ENCODE assay signal across 21 cellular contexts in the genomic region with DNA sequence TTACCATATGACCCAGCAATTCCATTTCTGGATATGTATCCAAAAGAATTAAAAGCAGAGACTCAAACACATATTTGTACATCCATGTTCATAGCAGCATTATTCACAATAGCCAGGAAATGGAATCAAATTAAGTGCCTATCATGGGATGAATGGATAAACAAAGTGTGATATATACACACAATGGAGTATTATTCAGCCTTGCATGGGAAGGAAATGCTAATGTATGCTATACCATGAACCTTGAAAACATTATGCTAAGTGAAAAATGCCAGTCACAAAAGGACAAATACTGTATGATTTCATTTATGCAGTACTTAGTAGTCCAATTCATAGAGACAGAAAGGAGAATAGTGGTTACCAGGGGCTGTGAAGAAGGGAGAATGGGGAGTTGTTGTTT.
"Had no signal": no experiment of that assay in that cellular context is flagged by ENCODE, and none has a peak within 500 bp of the region (broad histone marks: within the 10 kb centered on the region; RNA-seq: fewer than 3 reads in every experiment).

No MANE protein-coding gene starts in this region.

- ATAC-seq: naive thymus-derived CD8-positive, alpha-beta T cell; right lobe of liver; stimulated activated memory B cell treated with anti-CD40 and anti-IgM and Interleukin-4, amounts not matched to agents 10 μg/mL and 1 μg/mL and 100 μg/mL, for 72 hours; stimulated activated naive CD8-positive, alpha-beta T cell treated with anti-CD3 and anti-CD28 coated beads, Interleukin-15, amount 100 ng/mL, for 72 hours had no signal

- H3K4me2 ChIP-seq: smooth muscle cell had no signal

- H3K27me3 ChIP-seq: ovary, right atrium auricular region, right lobe of liver, tibial nerve, uterus had no signal

- H3K4me1 ChIP-seq: left ventricle myocardium inferior, right atrium auricular region, right lobe of liver, uterus had no signal

- DNase-seq: hypothalamus; islet precursor cell; left ventricle myocardium inferior; naive thymus-derived CD8-positive, alpha-beta T cell; ovary; right lobe of liver; stimulated activated CD4-positive, alpha-beta T cell treated with anti-CD3 and anti-CD28 coated beads, Interleukin-1b, Interleukin-23, amount 100 ng/mL, for 48 hours; stimulated activated CD4-positive, alpha-beta T cell treated with anti-CD3 and anti-CD28 coated beads, Interleukin-2, amount 100 ng/mL, for 48 hours; stimulated activated CD4-positive, alpha-beta T cell treated with anti-CD3 and anti-CD28 coated beads, Interleukin-4, amount 100 ng/mL, for 4 hours; stimulated activated CD8-positive, alpha-beta memory T cell treated with anti-CD3 and anti-CD28 coated beads, Interleukin-4, amount 100 ng/mL, for 48 hours; stimulated activated naive CD4-positive, alpha-beta T cell treated with Interleukin-2 at 50 U/mL for 16 hours; stimulated activated naive CD8-positive, alpha-beta T cell treated with anti-CD3 and anti-CD28 coated beads, Interleukin-15, amount 100 ng/mL, for 72 hours; substantia nigra; uterus had no signal

- H3K27ac ChIP-seq: left ventricle myocardium inferior, ovary, right atrium auricular region, right lobe of liver, tibial nerve, uterus had no signal

- H3K36me3 ChIP-seq: ovary, uterus had no signal

- H3K4me3 ChIP-seq: left ventricle myocardium inferior, lung, ovary, right atrium auricular region, right lobe of liver, smooth muscle cell, tibial nerve, uterus had no signal

- H3K9me3 ChIP-seq: left ventricle myocardium inferior, ovary, right atrium auricular region, right lobe of liver, tibial nerve, uterus had no signal

- H3K27me3 Mint-ChIP-seq: naive thymus-derived CD8-positive, alpha-beta T cell; progenitor cell of endocrine pancreas; stimulated activated memory B cell treated with anti-CD40 and anti-IgM and Interleukin-4, amounts not matched to agents 10 μg/mL and 1 μg/mL and 100 μg/mL, for 72 hours; stimulated activated naive CD8-positive, alpha-beta T cell treated with anti-CD3 and anti-CD28 coated beads, Interleukin-15, amount 100 ng/mL, for 72 hours; type B pancreatic cell had no signal

- H3K27ac Mint-ChIP-seq: naive thymus-derived CD8-positive, alpha-beta T cell; progenitor cell of endocrine pancreas; stimulated activated memory B cell treated with anti-CD40 and anti-IgM and Interleukin-4, amounts not matched to agents 10 μg/mL and 1 μg/mL and 100 μg/mL, for 72 hours; stimulated activated naive CD8-positive, alpha-beta T cell treated with anti-CD3 and anti-CD28 coated beads, Interleukin-15, amount 100 ng/mL, for 72 hours; type B pancreatic cell had no signal

- H3K4me1 Mint-ChIP-seq: stimulated activated memory B cell treated with anti-CD40 and anti-IgM and Interleukin-4, amounts not matched to agents 10 μg/mL and 1 μg/mL and 100 μg/mL, for 72 hours had no signal

- H3K4me3 Mint-ChIP-seq: naive thymus-derived CD8-positive, alpha-beta T cell; stimulated activated memory B cell treated with anti-CD40 and anti-IgM and Interleukin-4, amounts not matched to agents 10 μg/mL and 1 μg/mL and 100 μg/mL, for 72 hours; stimulated activated naive CD8-positive, alpha-beta T cell treated with anti-CD3 and anti-CD28 coated beads, Interleukin-15, amount 100 ng/mL, for 72 hours; type B pancreatic cell had no signal

- H3K9me3 Mint-ChIP-seq: naive thymus-derived CD8-positive, alpha-beta T cell; stimulated activated memory B cell treated with anti-CD40 and anti-IgM and Interleukin-4, amounts not matched to agents 10 μg/mL and 1 μg/mL and 100 μg/mL, for 72 hours; stimulated activated naive CD8-positive, alpha-beta T cell treated with anti-CD3 and anti-CD28 coated beads, Interleukin-15, amount 100 ng/mL, for 72 hours; type B pancreatic cell had no signal
